ENCODE assay signal across 8 cellular contexts in the genomic region with DNA sequence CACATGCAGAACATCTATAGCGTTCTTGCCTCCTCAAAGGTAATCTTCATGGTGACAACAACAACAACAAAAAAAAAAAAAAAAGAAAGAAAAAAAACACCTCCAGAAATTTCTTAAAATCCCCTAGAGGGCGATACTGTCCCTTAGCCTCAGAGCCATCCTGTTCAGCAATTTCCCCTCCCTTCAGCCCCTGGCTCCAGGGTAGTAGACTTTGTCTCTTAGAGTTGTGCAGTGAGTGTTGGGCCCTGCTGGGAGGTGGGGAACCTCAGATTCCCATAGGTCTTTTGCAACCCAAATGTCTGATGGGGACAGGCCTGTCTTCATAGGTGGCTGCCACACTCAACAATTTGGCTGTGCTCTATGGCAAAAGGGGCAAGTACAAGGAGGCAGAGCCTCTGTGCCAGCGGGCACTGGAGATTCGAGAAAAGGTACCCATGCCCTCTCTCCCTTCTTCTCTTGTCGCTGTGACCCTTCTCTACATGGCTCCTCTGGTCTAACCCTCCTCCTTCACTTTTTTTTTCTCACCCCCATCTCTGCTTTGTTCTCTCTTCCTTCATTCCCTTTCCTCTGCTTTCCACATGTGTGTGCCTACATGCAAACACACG. TPM values are rescaled to one million over a fixed set of nuclear protein-coding genes. Genes with fewer than 3 reads are reported as not detected.
DNase-seq lines count a peak whose midpoint lies in the region; ATAC-seq and TF ChIP-seq lines count a peak whose summit lies in the region.

No MANE protein-coding gene starts in this region.

- DNase-seq in BJ (ENCODE audit: low read depth) (no peak), GM12865 (ENCODE audit: low read depth) (peak; percentile 69), NCI-H345 (lab: John Stamatoyannopoulos, UW) (peak; percentile 19), astrocyte of the spinal cord (ENCODE audit: low read depth, low spot score) (peak; percentile 72), MG63 (no peak)
- DNase-seq in NK-92 treated with Interleukin-12 subunit alpha and Interleukin-12 subunit beta, amount 100 ng/mL, for 24 hours (lab: John Stamatoyannopoulos, UW), result no peak

- CTCF ChIA-PET in BJ (lab: Yijun Ruan, JAX), result interaction anchor here (0.6 to 3.8 kb wide), 11 partner anchors 10 to 77 kb away, joined by 3 to 39 read pairs (median 4); no protein-coding TSS in a partner anchor

- H3K36me3 ChIP-seq in BJ (ENCODE audit: control insufficient read depth, insufficient read depth, low read length) (peaks cover 8% of the 10 kb centered on the region; the same call in 1 of the 2 replicates), liver (ENCODE audit: control insufficient read depth in 4 of 4, insufficient read depth in 3 of 4, low read depth in 1 of 4, low read length in 3 of 4) (peaks cover 13 to 56% (median 53%) of the 10 kb centered on the region in 4 donors), MG63 (no peaks in the 10 kb centered on the region)

- peak; percentile 62 to 65 for TF ChIP-seq RAD21 in liver (IDR thresholded peaks at IDR 0.05)

- H3K4me1 ChIP-seq in liver (ENCODE audit: control insufficient read depth in 4 of 4, insufficient read depth in 4 of 4, low read length in 3 of 4), result peaks cover 0 to 4% (median under 1%) of the 10 kb centered on the region in 4 donors

- 71% methylated on average over 6 of the region's 6 CpGs for WGBS in liver

- peak; percentile 78 for TF ChIP-seq CTCF in BJ (IDR thresholded peaks at IDR 0.05; ENCODE audit: insufficient read depth, low read depth, low read length)
- TF ChIP-seq CTCF in GM12865 (IDR thresholded peaks at IDR 0.05; ENCODE audit: insufficient read depth, low read depth, low read length, missing control alignments), result peak; percentile 62
- peak; percentile 60 for TF ChIP-seq CTCF in astrocyte of the spinal cord (IDR thresholded peaks at IDR 0.05; ENCODE audit: low read depth, low read length)
- TF ChIP-seq CTCF in liver (IDR thresholded peaks at IDR 0.05; ENCODE audit: low read depth, low read length, missing input control), result peak; percentile 6

- no peak overlapping the region for H3K9ac ChIP-seq in liver (ENCODE audit: low read depth in 1 of 2, low read length in 2 of 2)

- no peak for ATAC-seq in GM19467 (IDR thresholded peaks at IDR 0.05; ENCODE audit: unreplicated experiment)

- H3K27me3 ChIP-seq in BJ (ENCODE audit: control insufficient read depth, insufficient read depth, low read length), result no peaks in the 10 kb centered on the region
- no peaks in the 10 kb centered on the region for H3K27me3 ChIP-seq in liver (ENCODE audit: control insufficient read depth in 4 of 4, insufficient read depth in 4 of 4, low read length in 3 of 4)
- no peaks in the 10 kb centered on the region for H3K27me3 ChIP-seq in MG63

- no peak overlapping the region for H3K4me3 ChIP-seq in BJ (ENCODE audit: low read depth, low read length)
- H3K4me3 ChIP-seq in GM12865 (ENCODE audit: low read depth, low read length), result no peak overlapping the region
- no peak overlapping the region for H3K4me3 ChIP-seq in astrocyte of the spinal cord (ENCODE audit: low read depth, low read length)
- no peak overlapping the region for H3K4me3 ChIP-seq in liver (ENCODE audit: low read depth in 1 of 3, low read length in 3 of 3)
- no peak overlapping the region for H3K4me3 ChIP-seq in MG63

- H3K9me3 ChIP-seq in liver (ENCODE audit: control insufficient read depth in 4 of 4, low read length in 3 of 4) (no peaks in the 10 kb centered on the region), MG63 (no peaks in the 10 kb centered on the region)

- H3K27ac ChIP-seq in liver (ENCODE audit: low read depth in 1 of 2, low read length in 2 of 2), result no peak overlapping the region

- POLR2A ChIA-PET in BJ (lab: Charles Lee), result no interaction called here

- in situ Hi-C loops in astrocyte of the spinal cord (cut with HindIII; ENCODE audit: low sequenced_read_pairs), result no loop called here

TF ChIP-seq in liver, 16 proteins besides CTCF, POLR2A, EP300 and RAD21:
- TF ChIP-seq FOXA1 (IDR thresholded peaks at IDR 0.05), result no peak
- TF ChIP-seq RXRA (IDR thresholded peaks at IDR 0.05), result no peak
- TF ChIP-seq JUND (IDR thresholded peaks at IDR 0.05), result no peak
- TF ChIP-seq, protein P1, sequence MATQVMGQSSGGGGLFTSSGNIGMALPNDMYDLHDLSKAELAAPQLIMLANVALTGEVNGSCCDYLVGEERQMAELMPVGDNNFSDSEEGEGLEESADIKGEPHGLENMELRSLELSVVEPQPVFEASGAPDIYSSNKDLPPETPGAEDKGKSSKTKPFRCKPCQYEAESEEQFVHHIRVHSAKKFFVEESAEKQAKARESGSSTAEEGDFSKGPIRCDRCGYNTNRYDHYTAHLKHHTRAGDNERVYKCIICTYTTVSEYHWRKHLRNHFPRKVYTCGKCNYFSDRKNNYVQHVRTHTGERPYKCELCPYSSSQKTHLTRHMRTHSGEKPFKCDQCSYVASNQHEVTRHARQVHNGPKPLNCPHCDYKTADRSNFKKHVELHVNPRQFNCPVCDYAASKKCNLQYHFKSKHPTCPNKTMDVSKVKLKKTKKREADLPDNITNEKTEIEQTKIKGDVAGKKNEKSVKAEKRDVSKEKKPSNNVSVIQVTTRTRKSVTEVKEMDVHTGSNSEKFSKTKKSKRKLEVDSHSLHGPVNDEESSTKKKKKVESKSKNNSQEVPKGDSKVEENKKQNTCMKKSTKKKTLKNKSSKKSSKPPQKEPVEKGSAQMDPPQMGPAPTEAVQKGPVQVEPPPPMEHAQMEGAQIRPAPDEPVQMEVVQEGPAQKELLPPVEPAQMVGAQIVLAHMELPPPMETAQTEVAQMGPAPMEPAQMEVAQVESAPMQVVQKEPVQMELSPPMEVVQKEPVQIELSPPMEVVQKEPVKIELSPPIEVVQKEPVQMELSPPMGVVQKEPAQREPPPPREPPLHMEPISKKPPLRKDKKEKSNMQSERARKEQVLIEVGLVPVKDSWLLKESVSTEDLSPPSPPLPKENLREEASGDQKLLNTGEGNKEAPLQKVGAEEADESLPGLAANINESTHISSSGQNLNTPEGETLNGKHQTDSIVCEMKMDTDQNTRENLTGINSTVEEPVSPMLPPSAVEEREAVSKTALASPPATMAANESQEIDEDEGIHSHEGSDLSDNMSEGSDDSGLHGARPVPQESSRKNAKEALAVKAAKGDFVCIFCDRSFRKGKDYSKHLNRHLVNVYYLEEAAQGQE (IDR thresholded peaks at IDR 0.05), result no peak
- no peak for TF ChIP-seq YY1 (IDR thresholded peaks at IDR 0.05)

RNA-seq across cellular contexts. Expression of a gene that starts 6.0 kb away (rescaled TPM):
- 187 and 362 TPM in 2 replicates for polyA plus RNA-seq in BJ (2011; rRNA removed)
- 292 and 322 TPM in 2 replicates for polyA minus RNA-seq in BJ (2011; rRNA and poly(A)+ RNA removed)
- total RNA-seq in liver, result 10 to 100 TPM in 1 of 2 donors, 1 to 10 TPM in 1; 1.8 to 10.5 TPM
- under 1 TPM; 0.67 to 0.76 TPM for polyA plus RNA-seq in liver
- total RNA-seq in MG63 (2014; rRNA removed; shearing (Covaris generic); ENCODE audit: low replicate concordance), result 45.0 and 57.3 TPM in 2 replicates

RNA-seq across cellular contexts. Expression of a gene that starts 10.7 kb away (rescaled TPM):
- polyA plus RNA-seq in BJ (2011; rRNA removed) (13.2 and 16.8 TPM in 2 replicates), liver (10 to 100 TPM; 44.4 to 47.4 TPM)
- polyA minus RNA-seq in BJ (2011; rRNA and poly(A)+ RNA removed), result 8.4 and 9.5 TPM in 2 replicates
- 10 to 100 TPM; 33.2 to 97.0 TPM for total RNA-seq in liver
- total RNA-seq in MG63 (2014; rRNA removed; shearing (Covaris generic); ENCODE audit: low replicate concordance), result 16.6 and 44.3 TPM in 2 replicates

RNA-seq across cellular contexts. Expression of a gene that starts 10.9 kb away (rescaled TPM):
- polyA plus RNA-seq in BJ (2011; rRNA removed) (20.5 and 22.8 TPM in 2 replicates), liver (10 to 100 TPM; 65.6 to 73.9 TPM)
- 10.0 and 18.8 TPM in 2 replicates for polyA minus RNA-seq in BJ (2011; rRNA and poly(A)+ RNA removed)
- 10 to 100 TPM; 19.6 to 23.8 TPM for total RNA-seq in liver
- total RNA-seq in MG63 (2014; rRNA removed; shearing (Covaris generic); ENCODE audit: low replicate concordance), result 31.0 and 54.7 TPM in 2 replicates

RNA-seq across cellular contexts. Expression of a gene that starts 16.5 kb away (rescaled TPM):
- polyA plus RNA-seq in BJ (2011; rRNA removed) (31.8 and 50.7 TPM in 2 replicates), liver (1 to 10 TPM; 2.2 to 5.2 TPM)
- polyA minus RNA-seq in BJ (2011; rRNA and poly(A)+ RNA removed), result 49.7 and 67.8 TPM in 2 replicates
- 10 to 100 TPM; 10.3 to 10.4 TPM for total RNA-seq in liver
- total RNA-seq in MG63 (2014; rRNA removed; shearing (Covaris generic); ENCODE audit: low replicate concordance), result 7.6 and 10.8 TPM in 2 replicates

RNA-seq across cellular contexts. Expression of a gene that starts 48.7 kb away (rescaled TPM):
- polyA plus RNA-seq in BJ (2011; rRNA removed) (43.1 and 52.7 TPM in 2 replicates), liver (10 to 100 TPM; 26.0 to 26.4 TPM)
- polyA minus RNA-seq in BJ (2011; rRNA and poly(A)+ RNA removed), result 20.2 and 31.9 TPM in 2 replicates
- 10 to 100 TPM; 23.4 to 33.4 TPM for total RNA-seq in liver
- 45.4 and 73.7 TPM in 2 replicates for total RNA-seq in MG63 (2014; rRNA removed; shearing (Covaris generic); ENCODE audit: low replicate concordance)

Comparison
In these comparisons a context has a peak if more than half of its experiments do, and no peak if none do; other contexts are left out.
1. DNase-seq: peak in GM12865 (single experiment), NCI-H345 (single experiment) and astrocyte of the spinal cord (single experiment); none in BJ (single experiment), NK-92 treated with Interleukin-12 subunit alpha and Interleukin-12 subunit beta, amount 100 ng/mL, for 24 hours (single experiment) and MG63 (single experiment).
2. CTCF ChIP-seq: peak in every context shown above with its lines; median percentile 78 in BJ; 62 in GM12865; 60 in astrocyte of the spinal cord; 6 in liver.